ENCODE assay signal across 28 cellular contexts in genomic region chr20:38589351-38589750, GRCh38. TPM values are rescaled to one million over a fixed set of nuclear protein-coding genes. Genes with fewer than 3 reads are reported as not detected.
A peak's percentile ranks its signal among the peaks of the same experiment; 100 is the strongest.
DNase-seq lines count a peak whose midpoint lies in the region; ATAC-seq and TF ChIP-seq lines count a peak whose summit lies in the region.
"Had no signal": no experiment of that assay in that cellular context is flagged by ENCODE, and none has a peak within 500 bp of the region (broad histone marks: within the 10 kb centered on the region; RNA-seq: fewer than 3 reads in every experiment).

No MANE protein-coding gene starts in this region.

- TF ChIP-seq POLR2A in esophagus muscularis mucosa (IDR thresholded peaks at IDR 0.05; ENCODE audit: low read depth), result no peak

- H3K27ac Mint-ChIP-seq in osteocyte (ENCODE audit: unreplicated experiment), result no peak overlapping the region
- H3K27ac Mint-ChIP-seq in activated CD4-positive, alpha-beta memory T cell treated with anti-CD3 and anti-CD28 coated beads for 36 hours, result no peak overlapping the region
- H3K27ac Mint-ChIP-seq: CD14-positive monocyte; CD4-positive, alpha-beta memory T cell; CD4-positive, CD25-positive, alpha-beta regulatory T cell; CD8-positive, alpha-beta memory T cell had no signal

- H3K4me3 Mint-ChIP-seq in osteocyte (ENCODE audit: unreplicated experiment), result no peak overlapping the region
- H3K4me3 Mint-ChIP-seq in activated CD4-positive, alpha-beta memory T cell treated with anti-CD3 and anti-CD28 coated beads for 36 hours, result no peak overlapping the region
- H3K4me3 Mint-ChIP-seq: CD14-positive monocyte; CD4-positive, alpha-beta memory T cell; CD4-positive, CD25-positive, alpha-beta regulatory T cell; CD8-positive, alpha-beta memory T cell had no signal

- BruUV-seq in Panc1 (replicated peaks; lab: Mats Ljungman, UMichigan), result no TSS peak

- intact Hi-C loops in Panc1 (cut with micrococcal nuclease; ENCODE audit: unreplicated experiment), result no loop called here
- intact Hi-C loops in esophagus muscularis mucosa (cut with DNase I), result no loop called here
- intact Hi-C loops in activated CD4-positive, alpha-beta memory T cell treated with anti-CD3 and anti-CD28 coated beads for 36 hours (cut with micrococcal nuclease), result no loop called here

- TF ChIP-seq EP300 in esophagus muscularis mucosa (IDR thresholded peaks at IDR 0.05), result no peak

- H3K36me3 Mint-ChIP-seq in osteocyte (ENCODE audit: unreplicated experiment), result no peaks in the 10 kb centered on the region
- H3K36me3 Mint-ChIP-seq in activated CD4-positive, alpha-beta memory T cell treated with anti-CD3 and anti-CD28 coated beads for 36 hours, result no peaks in the 10 kb centered on the region
- H3K36me3 Mint-ChIP-seq: CD14-positive monocyte; CD4-positive, alpha-beta memory T cell; CD4-positive, CD25-positive, alpha-beta regulatory T cell; CD8-positive, alpha-beta memory T cell had no signal

- TF ChIP-seq CTCF in Panc1 (IDR thresholded peaks at IDR 0.05) (no peak), esophagus muscularis mucosa (IDR thresholded peaks at IDR 0.05) (no peak), osteocyte (IDR thresholded peaks at IDR 0.05) (no peak)

- H3K9me3 Mint-ChIP-seq in osteocyte (ENCODE audit: unreplicated experiment), result no peaks in the 10 kb centered on the region
- H3K9me3 Mint-ChIP-seq in activated CD4-positive, alpha-beta memory T cell treated with anti-CD3 and anti-CD28 coated beads for 36 hours, result no peaks in the 10 kb centered on the region
- H3K9me3 Mint-ChIP-seq: CD14-positive monocyte; CD4-positive, alpha-beta memory T cell; CD8-positive, alpha-beta memory T cell had no signal

- no peak overlapping the region for H3K4me3 ChIP-seq in Panc1 (ENCODE audit: low read depth in 2 of 2, low read length in 2 of 2)
- no peak overlapping the region for H3K4me3 ChIP-seq in esophagus muscularis mucosa
- H3K4me3 ChIP-seq: A549, BLaER1, GM12878 had no signal

- H3K36me3 ChIP-seq in Panc1 (ENCODE audit: control insufficient read depth, insufficient read depth, low read length), result no peaks in the 10 kb centered on the region
- H3K36me3 ChIP-seq in esophagus muscularis mucosa, result no peaks in the 10 kb centered on the region
- H3K36me3 ChIP-seq: BE2C, BLaER1 had no signal

- H3K4me1 ChIP-seq in Panc1 (ENCODE audit: control insufficient read depth, insufficient read depth, low read length) (no peaks in the 10 kb centered on the region), esophagus muscularis mucosa (no peaks in the 10 kb centered on the region)
- H3K4me1 ChIP-seq: BE2C had no signal

- H3K4me1 Mint-ChIP-seq in osteocyte (ENCODE audit: unreplicated experiment), result peaks cover 2% of the 10 kb centered on the region
- H3K4me1 Mint-ChIP-seq in activated CD4-positive, alpha-beta memory T cell treated with anti-CD3 and anti-CD28 coated beads for 36 hours (ENCODE audit: low read depth), result no peaks in the 10 kb centered on the region
- H3K4me1 Mint-ChIP-seq: CD14-positive monocyte; CD4-positive, alpha-beta memory T cell; CD8-positive, alpha-beta memory T cell had no signal

- CTCF ChIA-PET in Panc1 (lab: Charles Lee), result no interaction called here
- CTCF ChIA-PET in activated CD4-positive, alpha-beta memory T cell treated with anti-CD3 and anti-CD28 coated beads for 36 hours (lab: Charles Lee), result no interaction called here

- H3K27me3 ChIP-seq in Panc1 (ENCODE audit: control insufficient read depth, insufficient read depth, low read length), result no peaks in the 10 kb centered on the region
- H3K27me3 ChIP-seq in esophagus muscularis mucosa, result peaks cover 0 to 65% (median 0%) of the 10 kb centered on the region in 4 donors
- H3K27me3 ChIP-seq: BE2C, BLaER1 had no signal

- WGBS in esophagus muscularis mucosa, result 78% methylated on average over 4 of the region's 4 CpGs

- H3K9me3 ChIP-seq in Panc1 (ENCODE audit: control insufficient read depth, insufficient read depth, low read depth, low read length) (no peaks in the 10 kb centered on the region), esophagus muscularis mucosa (no peaks in the 10 kb centered on the region)
- H3K9me3 ChIP-seq: A549, BE2C, BLaER1 had no signal

- DNase-seq in AG08396 (ENCODE audit: low spot score) (peak; percentile 0), Panc1 (ENCODE audit: low read depth, low spot score) (no peak), esophagus muscularis mucosa (ENCODE audit: extremely low spot score) (peak; percentile 77), osteocyte (ENCODE audit: extremely low spot score, unreplicated experiment) (peak; percentile 51), SKM-1 treated with dmso at 0.1 percent for 144 hours (lab: John Stamatoyannopoulos, UW; ENCODE audit: unreplicated experiment) (no peak)
- DNase-seq in activated CD4-positive, alpha-beta memory T cell treated with anti-CD3 and anti-CD28 coated beads for 36 hours, result no peak
- DNase-seq: BE2C; C1 segment of cervical spinal cord; CD4-positive, alpha-beta memory T cell; CD4-positive, CD25-positive, alpha-beta regulatory T cell; CD8-positive, alpha-beta memory T cell; COR-L47; DMS 273 treated with DMSO at 0.1 percent for 48 hours; DMS153; DMS53; DMS79; DND-41; EL; GDM1 had no signal

- no peak overlapping the region for H3K27ac ChIP-seq in Panc1 (ENCODE audit: low read length)
- H3K27ac ChIP-seq in esophagus muscularis mucosa (replicated peaks in 1 of 4), result no peak overlapping the region
- H3K27ac ChIP-seq: 22Rv1, A549, BLaER1 had no signal

- H3K27me3 Mint-ChIP-seq in osteocyte (ENCODE audit: unreplicated experiment), result peaks cover 5% of the 10 kb centered on the region
- no peaks in the 10 kb centered on the region for H3K27me3 Mint-ChIP-seq in activated CD4-positive, alpha-beta memory T cell treated with anti-CD3 and anti-CD28 coated beads for 36 hours
- H3K27me3 Mint-ChIP-seq: CD4-positive, CD25-positive, alpha-beta regulatory T cell had no signal

- in situ Hi-C loops in Panc1 (cut with HindIII; ENCODE audit: low pct_unique_long_range_greater_than_20kb, low sequenced_read_pairs), result no loop called here

- ATAC-seq in Panc1 (peak; percentile 24; the same call in 1 of the 2 replicates), GM21619 (IDR thresholded peaks at IDR 0.05; ENCODE audit: unreplicated experiment) (no peak)
- ATAC-seq: A549, GM12878 had no signal

- POLR2A ChIA-PET in Panc1 (lab: Charles Lee), result no interaction called here
- POLR2A ChIA-PET in activated CD4-positive, alpha-beta memory T cell treated with anti-CD3 and anti-CD28 coated beads for 36 hours (lab: Charles Lee), result no interaction called here

RNA-seq across cellular contexts. Expression of gene ADIG, which starts 8.4 kb away (rescaled TPM):
- not detected for total RNA-seq in Panc1 (2021; ENCODE audit: unreplicated experiment)
- polyA plus RNA-seq in Panc1 (2012; ENCODE audit: insufficient read length), result not detected
- not detected for total RNA-seq in esophagus muscularis mucosa
- not detected in 2 replicates for total RNA-seq in osteocyte
- not detected for total RNA-seq in activated CD4-positive, alpha-beta memory T cell treated with anti-CD3 and anti-CD28 coated beads for 36 hours
- total RNA-seq: A172; CD4-positive, alpha-beta memory T cell; CD4-positive, CD25-positive, alpha-beta regulatory T cell; CD8-positive, alpha-beta memory T cell; Daoy; G401; GM12878 had no signal
- polyA plus RNA-seq: A549; CD14-positive monocyte; CD4-positive, alpha-beta memory T cell; CD4-positive, CD25-positive, alpha-beta regulatory T cell; CD8-positive, alpha-beta memory T cell; GM12878 had no signal

RNA-seq across cellular contexts. Expression of gene ARHGAP40, which starts 12.3 kb away (rescaled TPM):
- 0.18 TPM for total RNA-seq in Panc1 (2021; ENCODE audit: unreplicated experiment)
- polyA plus RNA-seq in Panc1 (2012; ENCODE audit: insufficient read length), result not detected
- under 1 TPM in 1 of 4 donors, not detected in 3; 0.42 TPM for total RNA-seq in esophagus muscularis mucosa
- not detected in 2 replicates for total RNA-seq in osteocyte
- total RNA-seq in activated CD4-positive, alpha-beta memory T cell treated with anti-CD3 and anti-CD28 coated beads for 36 hours, result not detected
- total RNA-seq: A172; CD4-positive, alpha-beta memory T cell; CD4-positive, CD25-positive, alpha-beta regulatory T cell; CD8-positive, alpha-beta memory T cell; Daoy; G401 had no signal
- polyA plus RNA-seq: A549; CD14-positive monocyte; CD4-positive, alpha-beta memory T cell; CD4-positive, CD25-positive, alpha-beta regulatory T cell; CD8-positive, alpha-beta memory T cell had no signal

Comparison
In these comparisons a context has a peak if more than half of its experiments do, and no peak if none do; other contexts are left out.
1. DNase-seq: peak in AG08396 (single experiment), esophagus muscularis mucosa (single experiment) and osteocyte (single experiment); none in Panc1 (single experiment), activated CD4-positive, alpha-beta memory T cell treated with anti-CD3 and anti-CD28 coated beads for 36 hours (single experiment) and SKM-1 treated with dmso at 0.1 percent for 144 hours (single experiment).